ENCODE assay signal across 1 cellular context in genomic region chr7:155739538-155740140, GRCh38.
TF ChIP-seq lines count a peak whose summit lies in the region.

No MANE protein-coding gene starts in this region.

TF ChIP-seq in GM23338, 12 proteins besides CTCF, POLR2A, EP300 and RAD21 (continued from another document):
- no peak for TF ChIP-seq ZNF462 (CRISPR knock-in tag; IDR thresholded peaks at IDR 0.05)
- no peak for TF ChIP-seq EZH2phosphoT487 (IDR thresholded peaks at IDR 0.05; ENCODE audit: unreplicated experiment)
